27 cellular contexts compared by ENCODE assay signal in the genomic region with DNA sequence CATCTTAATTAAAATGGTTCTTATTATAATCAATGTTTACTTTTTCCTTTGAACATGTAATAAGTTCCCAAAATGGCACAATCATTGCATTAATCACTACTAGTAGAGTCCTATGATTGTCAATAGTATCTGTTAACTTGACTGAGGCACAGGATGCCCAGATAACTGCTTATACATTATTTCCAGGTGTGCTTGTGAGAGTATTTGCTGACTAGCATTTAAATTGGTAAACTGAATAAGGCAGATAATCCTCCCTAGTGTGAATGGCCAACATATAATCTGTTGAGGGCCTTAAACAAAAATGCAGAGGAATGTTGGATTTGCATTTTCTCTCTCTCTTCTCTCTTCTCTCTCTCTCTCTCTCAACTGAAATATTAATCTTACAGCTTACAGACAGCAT.
"Had no signal": no experiment of that assay in that cellular context is flagged by ENCODE, and none has a peak within 500 bp of the region (broad histone marks: within the 10 kb centered on the region; RNA-seq: fewer than 3 reads in every experiment).

No MANE protein-coding gene starts in this region.

- ATAC-seq: stimulated activated effector memory CD8-positive, alpha-beta T cell treated with anti-CD3 and anti-CD28 coated beads, Interleukin-12 subunit alpha, Interleukin-12 subunit beta, amount 100 ng/mL, for 72 hours; stimulated activated memory B cell treated with anti-CD40 and anti-IgM and Interleukin-4, amounts not matched to agents 10 μg/mL and 1 μg/mL and 100 μg/mL, for 72 hours; stimulated activated naive B cell treated with anti-CD40 and anti-IgM and Interleukin-4, amounts not matched to agents 10 μg/mL and 1 μg/mL and 100 μg/mL, for 72 hours; stimulated activated naive CD8-positive, alpha-beta T cell treated with anti-CD3 and anti-CD28 coated beads, Interleukin-15, amount 100 ng/mL, for 72 hours; stimulated activated naive CD8-positive, alpha-beta T cell treated with anti-CD3 and anti-CD28 coated beads, Interleukin-15, Interleukin-2, amounts not matched to agents 100 U/mL and 50 U/mL, for 24 hours; upper lobe of right lung had no signal

- H3K4me3 ChIP-seq: stomach, suprapubic skin, testis, thoracic aorta, thyroid gland, tibial artery, tibial nerve, transverse colon, upper lobe of left lung, upper lobe of right lung, uterus, vagina had no signal

- H3K36me3 ChIP-seq: stomach, suprapubic skin, thoracic aorta, thyroid gland, tibial artery, tibial nerve, transverse colon, upper lobe of left lung, upper lobe of right lung, uterus, vagina had no signal

- H3K9me3 ChIP-seq: stomach, suprapubic skin, testis, thoracic aorta, thyroid gland, tibial artery, tibial nerve, transverse colon, upper lobe of left lung, upper lobe of right lung, uterus, vagina had no signal

- FAIRE-seq: urothelium cell line had no signal

- H3K27ac ChIP-seq: stomach, suprapubic skin, testis, thoracic aorta, thyroid gland, tibial artery, tibial nerve, transverse colon, upper lobe of left lung, upper lobe of right lung, uterus, vagina had no signal

- H3K4me1 ChIP-seq: stomach, suprapubic skin, testis, thyroid gland, tibial artery, tibial nerve, transverse colon, upper lobe of left lung, upper lobe of right lung, uterus, vagina had no signal

- DNase-seq: stimulated activated CD4-positive, alpha-beta T cell treated with anti-CD3 and anti-CD28 coated beads, Interleukin-2, amount 100 ng/mL, for 48 hours; stimulated activated CD4-positive, alpha-beta T cell treated with anti-CD3 and anti-CD28 coated beads, Interleukin-4, amount 100 ng/mL, for 1 hour; stimulated activated CD4-positive, alpha-beta T cell treated with anti-CD3 and anti-CD28 coated beads, Interleukin-4, amount 100 ng/mL, for 24 hours; stimulated activated CD4-positive, alpha-beta T cell treated with anti-CD3 and anti-CD28 coated beads, Interleukin-4, amount 100 ng/mL, for 4 hours; stimulated activated CD8-positive, alpha-beta memory T cell treated with anti-CD3 and anti-CD28 coated beads, Interleukin-4, amount 100 ng/mL, for 48 hours; stimulated activated naive B cell treated with anti-CD40 and anti-IgM and Interleukin-4, amounts not matched to agents 10 μg/mL and 1 μg/mL and 100 μg/mL, for 72 hours; stimulated activated naive CD4-positive, alpha-beta T cell; stimulated activated naive CD4-positive, alpha-beta T cell treated with Interleukin-2 at 50 U/mL for 16 hours; stimulated activated naive CD8-positive, alpha-beta T cell treated with anti-CD3 and anti-CD28 coated beads, Interleukin-15, amount 100 ng/mL, for 72 hours; stimulated activated naive CD8-positive, alpha-beta T cell treated with anti-CD3 and anti-CD28 coated beads, Interleukin-15, Interleukin-2, amounts not matched to agents 100 U/mL and 50 U/mL, for 24 hours; stomach; substantia nigra; testis; thyroid gland; tibial artery; transverse colon; trophoblast cell; upper lobe of left lung; upper lobe of right lung; uterus had no signal

- H3K27me3 ChIP-seq: stomach, suprapubic skin, testis, thyroid gland, tibial artery, tibial nerve, transverse colon, upper lobe of left lung, upper lobe of right lung, uterus, vagina had no signal
